13 cellular contexts compared by ENCODE assay signal in genomic region chr13:33015275-33015674, GRCh38. TPM values are rescaled to one million over a fixed set of nuclear protein-coding genes. Genes with fewer than 3 reads are reported as not detected.
DNase-seq lines count a peak whose midpoint lies in the region; ATAC-seq and TF ChIP-seq lines count a peak whose summit lies in the region.
"Had no signal": no experiment of that assay in that cellular context is flagged by ENCODE, and none has a peak within 500 bp of the region (broad histone marks: within the 10 kb centered on the region; RNA-seq: fewer than 3 reads in every experiment).

No MANE protein-coding gene starts in this region.

- H3K27me3 ChIP-seq in heart left ventricle (peaks cover 0 to 33% (median 0%) of the 10 kb centered on the region in 9 donors), upper lobe of right lung (peaks cover 26% of the 10 kb centered on the region), BE2C (peaks cover 8% of the 10 kb centered on the region; the same call in 1 of the 2 replicates)

- H3K36me3 Mint-ChIP-seq in brain = no peaks in the 10 kb centered on the region
- H3K36me3 Mint-ChIP-seq in mesothelial cell of epicardium = no peaks in the 10 kb centered on the region

- H3K4me3 Mint-ChIP-seq in brain (peak overlapping the region; percentile 69 to 82 (median 79)), mesothelial cell of epicardium (peak overlapping the region; percentile 53)

- H3K4me3 ChIP-seq in heart left ventricle = peak overlapping the region in 11 of 12 donors; percentile 33 to 68 (median 59)
- H3K4me3 ChIP-seq in upper lobe of right lung = peak overlapping the region; percentile 50
- H3K4me3 ChIP-seq in BE2C (ENCODE audit: low read depth, low read length) = no peak overlapping the region

- H3K4me1 Mint-ChIP-seq in brain = peaks cover 22% of the 10 kb centered on the region
- peaks cover 19% of the 10 kb centered on the region for H3K4me1 Mint-ChIP-seq in mesothelial cell of epicardium

- no peak overlapping the region for H3K27ac Mint-ChIP-seq in brain
- H3K27ac Mint-ChIP-seq in mesothelial cell of epicardium = no peak overlapping the region

- 52 to 69% (median 57%) methylated on average over 8 of the region's 8 CpGs for WGBS in heart left ventricle, 4 donors

- H3K27ac ChIP-seq in heart left ventricle (peak overlapping the region; percentile 63 to 93 (median 86)), upper lobe of right lung (peak overlapping the region; percentile 73)

- peaks cover 0 to 24% (median 11%) of the 10 kb centered on the region in 12 donors for H3K4me1 ChIP-seq in heart left ventricle
- H3K4me1 ChIP-seq in upper lobe of right lung = peaks cover 4% of the 10 kb centered on the region
- no peaks in the 10 kb centered on the region for H3K4me1 ChIP-seq in BE2C

- no peaks in the 10 kb centered on the region for H3K36me3 ChIP-seq in heart left ventricle
- H3K36me3 ChIP-seq in upper lobe of right lung = no peaks in the 10 kb centered on the region
- H3K36me3 ChIP-seq in BE2C = no peaks in the 10 kb centered on the region

- TF ChIP-seq CTCF in heart left ventricle (IDR thresholded peaks at IDR 0.05) (no peak), brain (conservative IDR thresholded peaks at IDR 0.05) (no peak), mesothelial cell of epicardium (IDR thresholded peaks at IDR 0.05; ENCODE audit: unreplicated experiment) (no peak), upper lobe of right lung (IDR thresholded peaks at IDR 0.05) (no peak), BE2C (IDR thresholded peaks at IDR 0.05; ENCODE audit: low read depth, low read length) (no peak)

- DNase-seq in heart left ventricle (peak in 2 of 5 donors; percentile 46 to 48), left cardiac atrium (no peak), mesothelial cell of epicardium (ENCODE audit: low spot score in 2 of 2, unreplicated experiment in 2 of 2) (no peak), upper lobe of right lung (no peak), NCI-H128 (lab: John Stamatoyannopoulos, UW; ENCODE audit: unreplicated experiment) (no peak), BE2C (no peak)
- DNase-seq in stimulated activated naive CD4-positive, alpha-beta T cell (lab: John Stamatoyannopoulos, UW) = no peak
- DNase-seq: NCI-H2107; stimulated activated CD4-positive, alpha-beta T cell treated with anti-CD3 and anti-CD28 coated beads, Interleukin-4, amount 100 ng/mL, for 24 hours had no signal

- no peaks in the 10 kb centered on the region for H3K9me3 ChIP-seq in heart left ventricle
- H3K9me3 ChIP-seq in upper lobe of right lung = no peaks in the 10 kb centered on the region
- H3K9me3 ChIP-seq in BE2C = 0 out of 2 replicates have a peak, but pooled peaks cover 2% of the 10 kb centered on the region

- H3K9me3 Mint-ChIP-seq in brain (peaks cover 0 to 20% (median 12%) of the 10 kb centered on the region in 5 experiments), mesothelial cell of epicardium (peaks cover 9% of the 10 kb centered on the region)

- peak in 1 of 2 donors; percentile 42 for TF ChIP-seq POLR2A in heart left ventricle (IDR thresholded peaks at IDR 0.05)

- intact Hi-C loops in heart left ventricle (cut with DNase I) (loop anchor here in 4 of 10 donors (5.0 to 10.0 kb wide), 4 partner anchors 280 to 530 kb away; partner anchors contain the start of gene PDS5B (in 2 of the 4)), left cardiac atrium (cut with DNase I) (no loop called here), upper lobe of right lung (cut with DNase I) (no loop called here)

- ATAC-seq in heart left ventricle (peak; percentile 22 to 83 (median 50)), left cardiac atrium (no peak), upper lobe of right lung (no peak)

- H3K27me3 Mint-ChIP-seq in brain (peaks cover 56% of the 10 kb centered on the region), mesothelial cell of epicardium (ENCODE audit: low read depth) (peaks cover 67% of the 10 kb centered on the region)

RNA-seq across cellular contexts. Expression of gene KL, which starts 0.9 kb away (rescaled TPM):
- total RNA-seq in heart left ventricle (1 to 10 TPM; 1.0 to 3.1 (median 1.7) TPM), left cardiac atrium (1 to 10 TPM; 2.3 to 3.3 TPM), mesothelial cell of epicardium (0.33 to 0.40 TPM (median 0.34 TPM) in 3 replicates), upper lobe of right lung (12.5 TPM)
- polyA plus RNA-seq in heart left ventricle (1 to 10 TPM in 1 of 2 donors, under 1 TPM in 1; 0.34 to 1.7 TPM), brain (ENCODE audit: insufficient read depth, low read depth, low replicate concordance) (0.19 TPM)
- polyA plus RNA-seq in BE2C (2012; ENCODE audit: insufficient read depth, insufficient read length, low read depth) = not detected
- total RNA-seq: bronchial epithelial cell, HT-29, myocyte had no signal

Comparison
In these comparisons a context has a peak if more than half of its experiments do, and no peak if none do; other contexts are left out.
1. ATAC-seq: peak in heart left ventricle (4 of 4); none in left cardiac atrium (0 of 2) and upper lobe of right lung (single experiment).